Comparison of ENCODE assay signal across 1 cellular context in genomic region chr11:85626496-85626895, GRCh38.
TF ChIP-seq lines count a peak whose summit lies in the region.

No MANE protein-coding gene starts in this region.

TF ChIP-seq in H1, 55 proteins besides CTCF, POLR2A, EP300 and RAD21:
- TF ChIP-seq GTF2F1 (IDR thresholded peaks at IDR 0.05; ENCODE audit: borderline replicate concordance, low read depth, low read length) = no peak
- no peak for TF ChIP-seq RFX5 (IDR thresholded peaks at IDR 0.05; ENCODE audit: borderline replicate concordance, low read depth, low read length)
- TF ChIP-seq SAP30 (IDR thresholded peaks at IDR 0.05; ENCODE audit: insufficient read depth, insufficient replicate concordance, low read length) = no peak
- no peak for TF ChIP-seq POU5F1 (IDR thresholded peaks at IDR 0.05; ENCODE audit: low read depth, low read length)
